9 cellular contexts compared by ENCODE assay signal in genomic region chr9:93131599-93132286, GRCh38. TPM values are rescaled to one million over a fixed set of nuclear protein-coding genes. Genes with fewer than 3 reads are reported as not detected.
DNase-seq lines count a peak whose midpoint lies in the region; ATAC-seq and TF ChIP-seq lines count a peak whose summit lies in the region.
"Had no signal": no experiment of that assay in that cellular context is flagged by ENCODE, and none has a peak within 500 bp of the region (broad histone marks: within the 10 kb centered on the region; RNA-seq: fewer than 3 reads in every experiment).

No MANE protein-coding gene starts in this region.

- POLR2A ChIA-PET in Caco-2 (lab: Charles Lee): no interaction called here
- POLR2A ChIA-PET in activated CD8-positive, alpha-beta T cell treated with anti-CD3 and anti-CD28 coated beads for 36 hours (lab: Charles Lee): interaction anchor here (0.7 to 1.7 kb wide), 4 partner anchors 10 to 184 kb away, joined by 3 to 6 read pairs (median 4); no protein-coding TSS in a partner anchor

- H3K27me3 ChIP-seq in Caco-2 (replicated peaks; ENCODE audit: control insufficient read depth, insufficient read depth, low read length): no peaks in the 10 kb centered on the region
- H3K27me3 ChIP-seq in esophagus squamous epithelium: no peaks in the 10 kb centered on the region
- H3K27me3 ChIP-seq in skeletal muscle satellite cell (ENCODE audit: control insufficient read depth, insufficient read depth, low read length): no peaks in the 10 kb centered on the region

- H3K4me1 ChIP-seq in Caco-2 (peaks cover 10% of the 10 kb centered on the region; the same call in 1 of the 2 replicates), esophagus squamous epithelium (peaks cover 62 to 97% (median 90%) of the 10 kb centered on the region in 3 donors), skeletal muscle satellite cell (ENCODE audit: control insufficient read depth, insufficient read depth, low read length) (peaks cover 52% of the 10 kb centered on the region)

- intact Hi-C loops in Caco-2 (cut with micrococcal nuclease; ENCODE audit: unreplicated experiment) (no loop called here), esophagus squamous epithelium (cut with DNase I) (no loop called here), lower leg skin (cut with DNase I; ENCODE audit: low total_unique reads) (no loop called here)
- intact Hi-C loops in activated CD8-positive, alpha-beta T cell treated with anti-CD3 and anti-CD28 coated beads for 36 hours (cut with micrococcal nuclease): loop anchor here (5.0 kb wide), 1 partner anchor 34 kb away; the partner anchor contains the start of gene CARD19

- CTCF ChIA-PET in Caco-2 (lab: Charles Lee): no interaction called here
- CTCF ChIA-PET in activated CD8-positive, alpha-beta T cell treated with anti-CD3 and anti-CD28 coated beads for 36 hours (lab: Charles Lee): interaction anchor here (0.9 to 3.9 kb wide), 3 partner anchors 11 to 23 kb away, joined by 3 to 25 read pairs (median 4); no protein-coding TSS in a partner anchor

- no peaks in the 10 kb centered on the region for H3K9me3 ChIP-seq in Caco-2
- H3K9me3 ChIP-seq in esophagus squamous epithelium: no peaks in the 10 kb centered on the region
- H3K9me3 ChIP-seq in skeletal muscle satellite cell (replicated peaks; ENCODE audit: low read length): no peaks in the 10 kb centered on the region

- 67 to 69% methylated on average over 3 to 12 of the region's 13 CpGs for WGBS in esophagus squamous epithelium, 2 donors
- WGBS in lower leg skin, 2 donors: 74 to 77% methylated on average over 13 of the region's 13 CpGs

- no peaks in the 10 kb centered on the region for H3K36me3 ChIP-seq in Caco-2 (ENCODE audit: control insufficient read depth, insufficient read depth, low read length)
- no peaks in the 10 kb centered on the region for H3K36me3 ChIP-seq in esophagus squamous epithelium
- H3K36me3 ChIP-seq in skeletal muscle satellite cell (ENCODE audit: insufficient read depth, low read length): no peaks in the 10 kb centered on the region

- H3K4me3 Mint-ChIP-seq in Caco-2 (ENCODE audit: unreplicated experiment): no peak overlapping the region
- H3K4me3 Mint-ChIP-seq in activated CD8-positive, alpha-beta T cell treated with anti-CD3 and anti-CD28 coated beads for 36 hours: peak overlapping the region; percentile 91

- TF ChIP-seq POLR2A in esophagus squamous epithelium (IDR thresholded peaks at IDR 0.05) (no peak), lower leg skin (IDR thresholded peaks at IDR 0.05) (no peak)

- no peak overlapping the region for H3K4me3 ChIP-seq in Caco-2 (ENCODE audit: low read depth, low read length)
- peak overlapping the region in 3 of 4 donors; percentile 69 to 88 (median 81) for H3K4me3 ChIP-seq in esophagus squamous epithelium
- no peak overlapping the region for H3K4me3 ChIP-seq in skeletal muscle satellite cell (ENCODE audit: low read length)
- no peak overlapping the region for H3K4me3 ChIP-seq in lower leg skin (ENCODE audit: low read depth, poor library complexity, severe bottlenecking)

- H3K4me1 Mint-ChIP-seq in Caco-2 (ENCODE audit: low read depth, unreplicated experiment): peaks cover 6% of the 10 kb centered on the region
- H3K4me1 Mint-ChIP-seq in activated CD8-positive, alpha-beta T cell treated with anti-CD3 and anti-CD28 coated beads for 36 hours (ENCODE audit: low read depth): peaks cover 68% of the 10 kb centered on the region

- H3K27ac ChIP-seq in esophagus squamous epithelium: peak overlapping the region; percentile 89 to 97 (median 94)

- no peak for ATAC-seq in activated CD8-positive, alpha-beta T cell treated with anti-CD3 and anti-CD28 coated beads for 36 hours
- ATAC-seq in HG03280 (IDR thresholded peaks at IDR 0.05; ENCODE audit: unreplicated experiment): no peak
- ATAC-seq in GM18498 (IDR thresholded peaks at IDR 0.05; ENCODE audit: unreplicated experiment): no peak

- DNase-seq in Caco-2 (no peak), esophagus squamous epithelium (lab: John Stamatoyannopoulos, UW) (no peak), islet precursor cell (no peak), lower leg skin (ENCODE audit: low spot score in 2 of 2) (no peak)
- no peak for DNase-seq in activated CD8-positive, alpha-beta T cell treated with anti-CD3 and anti-CD28 coated beads for 36 hours
- DNase-seq: NCI-H748 treated with DMSO at 0.1 percent for 48 hours had no signal

- peak overlapping the region; percentile 80 for H3K27ac Mint-ChIP-seq in Caco-2 (ENCODE audit: unreplicated experiment)
- peak overlapping the region; percentile 91 for H3K27ac Mint-ChIP-seq in activated CD8-positive, alpha-beta T cell treated with anti-CD3 and anti-CD28 coated beads for 36 hours

- peak overlapping the region; percentile 89 for H3K4me2 ChIP-seq in skeletal muscle satellite cell (ENCODE audit: low read length)

- no peak overlapping the region for H3K9ac ChIP-seq in skeletal muscle satellite cell (ENCODE audit: low read depth, low read length)

- no TSS peak for BruUV-seq in Caco-2 (replicated peaks; lab: Mats Ljungman, UMichigan)

- no peaks in the 10 kb centered on the region for H3K9me3 Mint-ChIP-seq in Caco-2 (ENCODE audit: unreplicated experiment)
- no peaks in the 10 kb centered on the region for H3K9me3 Mint-ChIP-seq in activated CD8-positive, alpha-beta T cell treated with anti-CD3 and anti-CD28 coated beads for 36 hours

- H3K36me3 Mint-ChIP-seq in Caco-2 (ENCODE audit: insufficient read depth, unreplicated experiment): peaks cover 6% of the 10 kb centered on the region
- H3K36me3 Mint-ChIP-seq in activated CD8-positive, alpha-beta T cell treated with anti-CD3 and anti-CD28 coated beads for 36 hours (ENCODE audit: low read depth): peaks cover 30% of the 10 kb centered on the region

- no peaks in the 10 kb centered on the region for H3K27me3 Mint-ChIP-seq in Caco-2 (ENCODE audit: insufficient read depth, unreplicated experiment)
- H3K27me3 Mint-ChIP-seq in activated CD8-positive, alpha-beta T cell treated with anti-CD3 and anti-CD28 coated beads for 36 hours: no peaks in the 10 kb centered on the region

- TF ChIP-seq CTCF in Caco-2 (IDR thresholded peaks at IDR 0.05; ENCODE audit: insufficient read depth in 1 of 2, low read depth in 1 of 2, low read length in 1 of 2, severe bottlenecking in 1 of 2, unreplicated experiment in 1 of 2) (no peak), esophagus squamous epithelium (IDR thresholded peaks at IDR 0.05) (no peak), lower leg skin (IDR thresholded peaks at IDR 0.05) (no peak)
- no peak for TF ChIP-seq CTCF in activated CD8-positive, alpha-beta T cell treated with anti-CD3 and anti-CD28 coated beads for 36 hours (IDR thresholded peaks at IDR 0.05)

RNA-seq across cellular contexts. Expression of gene NINJ1, which starts 2.3 kb away (rescaled TPM):
- total RNA-seq in Caco-2 (2022) (29.5 and 35.6 TPM in 2 replicates), esophagus squamous epithelium (10 to 100 TPM; 12.6 to 61.3 (median 31.4) TPM), lower leg skin (100 to 1,000 TPM in 2 of 4 donors, 10 to 100 TPM in 2; 64.6 to 113 (median 94.8) TPM)
- total RNA-seq in activated CD8-positive, alpha-beta T cell treated with anti-CD3 and anti-CD28 coated beads for 36 hours: 100 to 1,000 TPM; 118 to 120 TPM
- total RNA-seq in skeletal muscle satellite cell (2012; rRNA removed): 16.6 and 20.0 TPM in 2 replicates

RNA-seq across cellular contexts. Expression of gene CARD19, which starts 35.7 kb away (rescaled TPM):
- 10.6 and 11.4 TPM in 2 replicates for total RNA-seq in Caco-2 (2022)
- total RNA-seq in activated CD8-positive, alpha-beta T cell treated with anti-CD3 and anti-CD28 coated beads for 36 hours: 10 to 100 TPM; 42.9 to 43.4 TPM
- total RNA-seq in esophagus squamous epithelium: 10 to 100 TPM; 16.2 to 37.8 (median 29.0) TPM
- total RNA-seq in skeletal muscle satellite cell (2012; rRNA removed): 82.6 and 109 TPM in 2 replicates
- total RNA-seq in lower leg skin: 10 to 100 TPM; 45.6 to 67.7 (median 60.7) TPM

RNA-seq across cellular contexts. Expression of gene WNK2, which starts 52.2 kb away (rescaled TPM):
- 21.7 and 23.4 TPM in 2 replicates for total RNA-seq in Caco-2 (2022)
- 1 to 10 TPM; 1.7 to 2.8 TPM for total RNA-seq in activated CD8-positive, alpha-beta T cell treated with anti-CD3 and anti-CD28 coated beads for 36 hours
- total RNA-seq in esophagus squamous epithelium: 1 to 10 TPM in 3 of 4 donors, under 1 TPM in 1; 0.40 to 8.8 (median 5.2) TPM
- 0.22 TPM in 1 of 2 replicates, not detected in the other for total RNA-seq in skeletal muscle satellite cell (2012; rRNA removed)
- 10 to 100 TPM; 35.3 to 53.6 (median 42.6) TPM for total RNA-seq in lower leg skin

Comparison
In these comparisons a context has a peak if more than half of its experiments do, and no peak if none do; other contexts are left out.
1. H3K4me3 ChIP-seq: peak in esophagus squamous epithelium (3 of 4); none in Caco-2 (single experiment), skeletal muscle satellite cell (single experiment) and lower leg skin (single experiment).